In the genomic region with DNA sequence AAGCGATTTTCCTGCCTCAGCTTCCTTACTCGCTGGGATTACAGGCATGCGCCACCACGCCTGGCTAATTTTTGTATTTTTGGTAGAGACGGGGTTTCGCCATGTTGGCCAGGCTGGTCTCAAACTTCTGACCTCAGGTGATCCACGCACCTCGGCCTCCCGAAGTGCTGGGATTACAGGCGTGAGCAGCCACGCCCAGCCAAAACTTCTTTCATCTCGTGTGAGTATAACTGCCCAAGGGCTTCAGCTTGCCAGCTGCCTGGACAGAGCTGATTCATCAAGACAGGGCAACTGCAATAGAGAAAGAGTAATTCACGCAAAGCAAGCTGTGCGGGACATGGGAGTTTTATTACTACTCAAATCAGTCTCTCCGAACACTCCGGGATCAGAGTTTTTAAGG, we compare ENCODE assay signal across 10 cellular contexts. TPM values are rescaled to one million over a fixed set of nuclear protein-coding genes. Genes with fewer than 3 reads are reported as not detected.
"Had no signal": no experiment of that assay in that cellular context is flagged by ENCODE, and none has a peak within 500 bp of the region (broad histone marks: within the 10 kb centered on the region; RNA-seq: fewer than 3 reads in every experiment).

No MANE protein-coding gene starts in this region.

RNA-seq across cellular contexts. Expression of a gene that starts 57.4 kb away (rescaled TPM):
- total RNA-seq: OCI-LY7, PC-3, PC-9, Peyer's patch, Right ventricle myocardium inferior, Right ventricle myocardium superior, SJCRH30, SJSA1, SK-MEL-5 had no signal
- polyA plus RNA-seq: SK-N-SH had no signal
